ENCODE assay signal across 20 cellular contexts in genomic region chr3:46862689-46863020, GRCh38. TPM values are rescaled to one million over a fixed set of nuclear protein-coding genes. Genes with fewer than 3 reads are reported as not detected.
DNase-seq lines count a peak whose midpoint lies in the region; ATAC-seq and TF ChIP-seq lines count a peak whose summit lies in the region.
"Had no signal": no experiment of that assay in that cellular context is flagged by ENCODE, and none has a peak within 500 bp of the region (broad histone marks: within the 10 kb centered on the region; RNA-seq: fewer than 3 reads in every experiment).

No MANE protein-coding gene starts in this region.

- WGBS in spleen, 5 donors, result 85 to 95% (median 86%) methylated on average over 4 of the region's 4 CpGs
- WGBS in SK-N-SH (ENCODE audit: low lambda C conversion rate), result 70% methylated on average over 4 of the region's 4 CpGs

- no peak overlapping the region for H3K4me2 ChIP-seq in SK-N-SH

- H3K4me3 ChIP-seq in cardiac muscle cell (peak overlapping the region; percentile 62), lower lobe of right lung (no peak overlapping the region), spleen (no peak overlapping the region), SK-N-SH (ENCODE audit: low read depth in 2 of 2, low read length in 1 of 2) (no peak overlapping the region)

- no peak for TF ChIP-seq EP300 in SK-N-SH (IDR thresholded peaks at IDR 0.05; ENCODE audit: borderline replicate concordance in 1 of 2, low read depth in 1 of 2, low read length in 1 of 2)

- H3K27ac ChIP-seq in cardiac muscle cell (peak overlapping the region; percentile 100), lower lobe of right lung (no peak overlapping the region), spleen (no peak overlapping the region), SK-N-SH (ENCODE audit: low read depth in 2 of 2, low read length in 1 of 2) (no peak overlapping the region)
- H3K27ac ChIP-seq: C4-2B had no signal

- no peak for TF ChIP-seq RAD21 in SK-N-SH (IDR thresholded peaks at IDR 0.05; ENCODE audit: low read length)

- H3K9me2 ChIP-seq in SK-N-SH, result no peaks in the 10 kb centered on the region

- peaks cover 19% of the 10 kb centered on the region for H3K27me3 Mint-ChIP-seq in chondrocyte (ENCODE audit: low read depth)

- no peaks in the 10 kb centered on the region for H3K79me2 ChIP-seq in SK-N-SH (ENCODE audit: insufficient read depth)

- H3K4me1 ChIP-seq in cardiac muscle cell (ENCODE audit: low read depth) (peaks cover 58% of the 10 kb centered on the region), lower lobe of right lung (peaks cover 23% of the 10 kb centered on the region), spleen (peaks cover 0 to 46% (median 18%) of the 10 kb centered on the region in 6 donors), SK-N-SH (ENCODE audit: control insufficient read depth in 1 of 2, insufficient read depth in 2 of 2, low read depth in 1 of 2, low read length in 1 of 2) (peaks cover 0 to 29% of the 10 kb centered on the region in 2 experiments; a peak in 1 of 4 replicates)

- no peak overlapping the region for H2AFZ ChIP-seq in SK-N-SH (ENCODE audit: low read depth)

- H3K27me3 ChIP-seq in cardiac muscle cell, result no peaks in the 10 kb centered on the region
- H3K27me3 ChIP-seq in lower lobe of right lung (ENCODE audit: low read depth), result no peaks in the 10 kb centered on the region
- H3K27me3 ChIP-seq in spleen (replicated peaks in 1 of 7), result peaks cover 0 to 8% (median 0%) of the 10 kb centered on the region in 7 donors
- 0 out of 2 replicates have a peak, but pooled peaks cover 7% of the 10 kb centered on the region for H3K27me3 ChIP-seq in SK-N-SH (ENCODE audit: insufficient read depth)

- no peaks in the 10 kb centered on the region for H3K9me3 Mint-ChIP-seq in chondrocyte (ENCODE audit: low read depth)
- H3K9me3 Mint-ChIP-seq: CD8-positive, alpha-beta memory T cell had no signal

- no peak overlapping the region for H3K4me3 Mint-ChIP-seq in chondrocyte (ENCODE audit: unreplicated experiment)
- H3K4me3 Mint-ChIP-seq: CD8-positive, alpha-beta memory T cell had no signal

- no peak for TF ChIP-seq CTCF in cardiac muscle cell (IDR thresholded peaks at IDR 0.05; ENCODE audit: low read depth, low read length)
- TF ChIP-seq CTCF in chondrocyte (IDR thresholded peaks at IDR 0.05), result no peak
- TF ChIP-seq CTCF in lower lobe of right lung (IDR thresholded peaks at IDR 0.05), result no peak
- no peak for TF ChIP-seq CTCF in spleen (IDR thresholded peaks at IDR 0.05 in 8 of 11, conservative IDR thresholded peaks at IDR 0.05 in 3 of 11)
- no peak for TF ChIP-seq CTCF in omental fat pad (IDR thresholded peaks at IDR 0.05)
- no peak for TF ChIP-seq CTCF in SK-N-SH (IDR thresholded peaks at IDR 0.05)

- no peak overlapping the region for H3K27ac Mint-ChIP-seq in chondrocyte (ENCODE audit: unreplicated experiment)
- H3K27ac Mint-ChIP-seq: CD8-positive, alpha-beta memory T cell had no signal

- DNase-seq in cardiac muscle cell (ENCODE audit: low read depth in 1 of 2, low spot score in 1 of 2), result no peak
- no peak for DNase-seq in Right ventricle myocardium inferior (ENCODE audit: missing footprints)
- peak; percentile 38 for DNase-seq in chondrocyte (ENCODE audit: low spot score)
- peak; percentile 12 for DNase-seq in lower lobe of right lung
- peak; percentile 41 for DNase-seq in spleen
- DNase-seq in omental fat pad (ENCODE audit: low spot score), result no peak
- DNase-seq in SK-N-SH, result no peak
- DNase-seq: 8988T, GDM1, GOT3, Karpas-422, NCI-H1417 treated with DMSO at 0.1 percent for 48 hours, NCI-H187, NCI-H446, NCI-H526, OCI-M1, SHP77 had no signal

- H3K36me3 ChIP-seq in cardiac muscle cell, result peaks cover 25% of the 10 kb centered on the region
- no peaks in the 10 kb centered on the region for H3K36me3 ChIP-seq in lower lobe of right lung
- H3K36me3 ChIP-seq in spleen, result no peaks in the 10 kb centered on the region
- no peaks in the 10 kb centered on the region for H3K36me3 ChIP-seq in SK-N-SH (replicated peaks in 1 of 2; ENCODE audit: control insufficient read depth in 1 of 2, insufficient read depth in 2 of 2, low read length in 1 of 2)

- H3K9me3 ChIP-seq in cardiac muscle cell (ENCODE audit: low read depth) (no peaks in the 10 kb centered on the region), lower lobe of right lung (no peaks in the 10 kb centered on the region), spleen (no peaks in the 10 kb centered on the region), SK-N-SH (no peaks in the 10 kb centered on the region)

- intact Hi-C loops in Right ventricle myocardium inferior (cut with DNase I), result no loop called here
- intact Hi-C loops in lower lobe of right lung (cut with DNase I), result no loop called here
- intact Hi-C loops in spleen (cut with DNase I; ENCODE audit: low total_unique reads), result no loop called here

- no peak overlapping the region for H3K9ac ChIP-seq in SK-N-SH

- POLR2A ChIA-PET in SK-N-SH (lab: Yijun Ruan, JAX), result no interaction called here

- peaks cover 2% of the 10 kb centered on the region for H3K4me1 Mint-ChIP-seq in chondrocyte (ENCODE audit: low read depth)

- ATAC-seq in Right ventricle myocardium inferior (no peak), lower lobe of right lung (no peak), HG03521 (IDR thresholded peaks at IDR 0.05; ENCODE audit: unreplicated experiment) (no peak), omental fat pad (ENCODE audit: low FRiP score) (no peak)

- no peaks in the 10 kb centered on the region for H4K20me1 ChIP-seq in SK-N-SH (ENCODE audit: insufficient read depth)

- TF ChIP-seq POLR2A in spleen (IDR thresholded peaks at IDR 0.05), result no peak

- no peaks in the 10 kb centered on the region for H3F3A ChIP-seq in SK-N-SH (replicated peaks; ENCODE audit: insufficient read depth)

- no peaks in the 10 kb centered on the region for H3K36me3 Mint-ChIP-seq in chondrocyte (ENCODE audit: low read depth)
- H3K36me3 Mint-ChIP-seq: CD8-positive, alpha-beta memory T cell had no signal

- CTCF ChIA-PET in SK-N-SH (lab: Yijun Ruan, JAX), result interaction anchor here (0.6 to 4.0 kb wide), 8 partner anchors 16 to 374 kb away, joined by 3 to 29 read pairs (median 6); no protein-coding TSS in a partner anchor

TF ChIP-seq in SK-N-SH, 30 proteins besides CTCF, POLR2A, EP300 and RAD21:
- TF ChIP-seq POLR2AphosphoS5 (IDR thresholded peaks at IDR 0.05; ENCODE audit: low read depth, low read length), result no peak
- no peak for TF ChIP-seq TAF1 (IDR thresholded peaks at IDR 0.05; ENCODE audit: borderline replicate concordance, low read depth, low read length)
- no peak for TF ChIP-seq GATA2 (CRISPR knock-in tag; IDR thresholded peaks at IDR 0.05)
- TF ChIP-seq GABPA (IDR thresholded peaks at IDR 0.05; ENCODE audit: low read depth), result no peak
- TF ChIP-seq SMC3 (IDR thresholded peaks at IDR 0.05; ENCODE audit: low read depth, low read length), result no peak
- no peak for TF ChIP-seq ZBTB33 (IDR thresholded peaks at IDR 0.05; ENCODE audit: borderline replicate concordance, low read depth)
- no peak for TF ChIP-seq PBX3 (IDR thresholded peaks at IDR 0.05)
- TF ChIP-seq RFX5 (IDR thresholded peaks at IDR 0.05; ENCODE audit: low read length), result no peak

RNA-seq across cellular contexts. Expression of gene MYL3, which starts 0.6 kb away (rescaled TPM):
- total RNA-seq in cardiac muscle cell (2,390 and 3,091 TPM in 2 replicates), Right ventricle myocardium inferior (11,437 TPM), chondrocyte (0.22 to 0.82 TPM in 2 of 3 replicates, not detected in the other), lower lobe of right lung (2.0 TPM), spleen (10 to 100 TPM in 2 of 7 donors, 1 to 10 TPM in 5; 1.9 to 16.2 (median 7.3) TPM), omental fat pad (10 to 100 TPM in 1 of 4 donors, 1 to 10 TPM in 3; 3.9 to 11.7 (median 5.0) TPM)
- polyA plus RNA-seq in cardiac muscle cell (2,590 and 3,027 TPM in 2 replicates), spleen (1 to 10 TPM; 2.6 to 6.7 (median 5.3) TPM), SK-N-SH (2012; rRNA removed) (not detected in 2 replicates)
- polyA plus RNA-seq in SK-N-SH (2012; cell fraction: cytosol; rRNA removed), result not detected in 2 replicates
- polyA plus RNA-seq in SK-N-SH (2012; cell fraction: nucleus; rRNA removed), result not detected in 2 replicates
- total RNA-seq: CD8-positive, alpha-beta memory T cell had no signal
- polyA plus RNA-seq: CD8-positive, alpha-beta memory T cell had no signal

RNA-seq across cellular contexts. Expression of gene PTH1R, which starts 14.9 kb away (rescaled TPM):
- total RNA-seq in cardiac muscle cell (101 and 121 TPM in 2 replicates), Right ventricle myocardium inferior (12.7 TPM), chondrocyte (2.4 to 6.3 TPM (median 3.1 TPM) in 3 replicates), lower lobe of right lung (14.5 TPM), spleen (10 to 100 TPM in 6 of 7 donors, 1 to 10 TPM in 1; 5.1 to 38.7 (median 21.9) TPM), omental fat pad (10 to 100 TPM; 16.1 to 32.3 (median 17.9) TPM)
- polyA plus RNA-seq in cardiac muscle cell (112 and 164 TPM in 2 replicates), spleen (100 to 1,000 TPM in 1 of 3 donors, 10 to 100 TPM in 2; 61.8 to 190 (median 67.1) TPM), SK-N-SH (2012; rRNA removed) (0.07 and 0.34 TPM in 2 replicates)
- polyA plus RNA-seq in SK-N-SH (2012; cell fraction: cytosol; rRNA removed), result 0.18 and 0.49 TPM in 2 replicates
- polyA plus RNA-seq in SK-N-SH (2012; cell fraction: nucleus; rRNA removed), result 0.61 TPM in 2 replicates
- total RNA-seq: CD8-positive, alpha-beta memory T cell had no signal
- polyA plus RNA-seq: CD8-positive, alpha-beta memory T cell had no signal

Comparison
In these comparisons a context has a peak if more than half of its experiments do, and no peak if none do; other contexts are left out.
1. DNase-seq: peak in chondrocyte (single experiment), lower lobe of right lung (single experiment) and spleen (single experiment); none in cardiac muscle cell (0 of 2), Right ventricle myocardium inferior (single experiment), omental fat pad (single experiment) and SK-N-SH (single experiment).
2. RNA of gene MYL3, which starts 0.6 kb away (total RNA-seq): 11,437 TPM in Right ventricle myocardium inferior (single experiment) and 2,390 to 3,091 TPM in cardiac muscle cell; 1.9 to 16.2 TPM in spleen, 3.9 to 11.7 TPM in omental fat pad, 2.0 TPM in lower lobe of right lung (single experiment) and 0.22 to 0.82 TPM in chondrocyte; every median in the first group is over 100 times any median in the second.